8 cellular contexts compared by ENCODE assay signal in the genomic region with DNA sequence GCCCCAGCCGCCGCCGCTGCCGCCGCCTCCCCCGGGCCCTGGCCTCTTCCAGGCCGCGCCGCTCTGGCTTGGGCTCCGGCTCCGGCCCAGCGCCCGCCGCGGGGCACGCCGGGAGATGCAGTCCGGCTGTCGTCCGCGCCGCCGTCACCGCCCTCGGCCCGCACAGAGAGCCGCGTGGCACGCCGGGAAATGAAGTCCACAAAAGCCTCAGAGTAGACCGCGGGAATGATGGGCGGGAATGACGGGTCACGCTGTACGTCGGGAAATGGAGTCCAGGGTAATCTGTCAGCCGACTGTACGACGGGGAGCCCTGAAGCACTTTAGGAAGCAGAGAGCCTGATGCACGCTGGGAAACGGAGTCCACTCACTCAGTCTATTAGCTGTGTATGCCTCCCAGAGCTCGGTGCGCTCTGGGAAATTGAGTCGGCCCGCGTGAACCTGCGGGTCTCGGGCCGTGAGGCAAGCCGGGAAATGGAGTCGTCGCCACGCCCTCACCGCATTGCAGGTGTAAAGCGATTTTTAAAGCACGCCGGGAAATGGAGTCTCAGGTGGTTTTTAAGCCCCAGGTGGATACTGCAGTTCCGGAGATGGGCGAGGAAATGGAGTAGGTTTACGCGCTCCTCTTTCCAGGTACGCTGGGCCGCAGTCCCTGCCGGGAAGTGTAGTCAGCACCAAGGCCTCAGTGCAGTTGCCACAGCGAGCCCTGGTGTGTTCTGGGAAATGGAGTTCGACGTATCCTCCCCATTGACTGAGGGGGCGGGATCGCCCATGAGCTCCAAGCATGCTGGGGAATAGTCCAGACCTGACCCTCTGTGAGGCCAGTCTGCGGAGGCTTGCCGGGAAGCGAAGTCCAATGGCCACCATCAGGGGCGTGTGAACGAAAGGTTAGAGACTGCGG. TPM values are rescaled to one million over a fixed set of nuclear protein-coding genes. Genes with fewer than 3 reads are reported as not detected.
DNase-seq lines count a peak whose midpoint lies in the region; ATAC-seq and TF ChIP-seq lines count a peak whose summit lies in the region.

A gene (minus strand): TSS at position 91 of the 898 bp plus-strand sequence. CDS start 137 bp downstream, outside the sequence.

- H3K36me3 ChIP-seq in RWPE2 (ENCODE audit: low read depth) (peaks cover 28% of the 10 kb centered on the region), fibroblast of lung (ENCODE audit: control insufficient read depth, insufficient read depth, low read length) (peaks cover 3% of the 10 kb centered on the region)
- peaks cover 4 to 19% (median 6%) of the 10 kb centered on the region in 3 experiments for H3K36me3 ChIP-seq in naive thymus-derived CD4-positive, alpha-beta T cell (ENCODE audit: control insufficient read depth in 2 of 3, insufficient read depth in 3 of 3, low read length in 3 of 3)

- H4K20me1 ChIP-seq in fibroblast of lung (ENCODE audit: control insufficient read depth, extremely low read depth, insufficient read depth, low read length) = no peaks in the 10 kb centered on the region

- peak within 1 kb of the TSS; percentile 88 for H3K4me3 Mint-ChIP-seq in activated T-helper 2 cell treated with anti-CD3 and anti-CD28 coated beads, Interferon-gamma antibody, Interleukin-2, Interleukin-4, amounts not matched to agents 10 μg/mL and 5 μg/mL and 100 μg/mL, durations not matched to agents 14 hours and 24 hours and 36 hours (ENCODE audit: low read depth)
- H3K4me3 Mint-ChIP-seq in naive thymus-derived CD4-positive, alpha-beta T cell = peak within 1 kb of the TSS; percentile 83 to 97 (median 96)
- H3K4me3 Mint-ChIP-seq in stimulated activated naive B cell treated with anti-CD40 and anti-IgM and Interleukin-4, amounts not matched to agents 10 μg/mL and 1 μg/mL and 100 μg/mL, for 72 hours = peak within 1 kb of the TSS; percentile 87 to 89

- H3K27me3 Mint-ChIP-seq in activated T-helper 2 cell treated with anti-CD3 and anti-CD28 coated beads, Interferon-gamma antibody, Interleukin-2, Interleukin-4, amounts not matched to agents 10 μg/mL and 5 μg/mL and 100 μg/mL, durations not matched to agents 14 hours and 24 hours and 36 hours (ENCODE audit: low read depth) = no peaks in the 10 kb centered on the region
- no peaks in the 10 kb centered on the region for H3K27me3 Mint-ChIP-seq in naive thymus-derived CD4-positive, alpha-beta T cell
- H3K27me3 Mint-ChIP-seq in stimulated activated naive B cell treated with anti-CD40 and anti-IgM and Interleukin-4, amounts not matched to agents 10 μg/mL and 1 μg/mL and 100 μg/mL, for 72 hours = no peaks in the 10 kb centered on the region

- H3K27ac Mint-ChIP-seq in activated T-helper 2 cell treated with anti-CD3 and anti-CD28 coated beads, Interferon-gamma antibody, Interleukin-2, Interleukin-4, amounts not matched to agents 10 μg/mL and 5 μg/mL and 100 μg/mL, durations not matched to agents 14 hours and 24 hours and 36 hours = peak within 1 kb of the TSS; percentile 93
- H3K27ac Mint-ChIP-seq in naive thymus-derived CD4-positive, alpha-beta T cell = peak within 1 kb of the TSS; percentile 89 to 99 (median 96)
- H3K27ac Mint-ChIP-seq in stimulated activated naive B cell treated with anti-CD40 and anti-IgM and Interleukin-4, amounts not matched to agents 10 μg/mL and 1 μg/mL and 100 μg/mL, for 72 hours = peak within 1 kb of the TSS; percentile 94

- peaks cover 22% of the 10 kb centered on the region for H3K36me3 Mint-ChIP-seq in activated T-helper 2 cell treated with anti-CD3 and anti-CD28 coated beads, Interferon-gamma antibody, Interleukin-2, Interleukin-4, amounts not matched to agents 10 μg/mL and 5 μg/mL and 100 μg/mL, durations not matched to agents 14 hours and 24 hours and 36 hours (ENCODE audit: low read depth)
- peaks cover 0 to 10% (median 4%) of the 10 kb centered on the region in 5 donors for H3K36me3 Mint-ChIP-seq in naive thymus-derived CD4-positive, alpha-beta T cell
- H3K36me3 Mint-ChIP-seq in stimulated activated naive B cell treated with anti-CD40 and anti-IgM and Interleukin-4, amounts not matched to agents 10 μg/mL and 1 μg/mL and 100 μg/mL, for 72 hours = peaks cover 17 to 34% of the 10 kb centered on the region in 2 donors

- H3K9me3 Mint-ChIP-seq in activated T-helper 2 cell treated with anti-CD3 and anti-CD28 coated beads, Interferon-gamma antibody, Interleukin-2, Interleukin-4, amounts not matched to agents 10 μg/mL and 5 μg/mL and 100 μg/mL, durations not matched to agents 14 hours and 24 hours and 36 hours = no peaks in the 10 kb centered on the region
- no peaks in the 10 kb centered on the region for H3K9me3 Mint-ChIP-seq in naive thymus-derived CD4-positive, alpha-beta T cell
- no peaks in the 10 kb centered on the region for H3K9me3 Mint-ChIP-seq in stimulated activated naive B cell treated with anti-CD40 and anti-IgM and Interleukin-4, amounts not matched to agents 10 μg/mL and 1 μg/mL and 100 μg/mL, for 72 hours

- intact Hi-C loops in activated T-helper 2 cell treated with anti-CD3 and anti-CD28 coated beads, Interferon-gamma antibody, Interleukin-2, Interleukin-4, amounts not matched to agents 10 μg/mL and 5 μg/mL and 100 μg/mL, durations not matched to agents 14 hours and 24 hours and 36 hours (cut with micrococcal nuclease) = loop anchor here (1.0 to 5.0 kb wide), 4 partner anchors 12 to 180 kb away; a partner anchor contains a TSS
- intact Hi-C loops in naive thymus-derived CD4-positive, alpha-beta T cell (cut with micrococcal nuclease) = loop anchor here (1.0 to 10.0 kb wide), 15 partner anchors 22 to 1800 kb away; a partner anchor contains a TSS

- ATAC-seq in RWPE2 (ENCODE audit: low read depth) = peak; percentile 81
- ATAC-seq in naive thymus-derived CD4-positive, alpha-beta T cell = peak; percentile 84
- peak; percentile 78 to 79 for ATAC-seq in stimulated activated naive B cell treated with anti-CD40 and anti-IgM and Interleukin-4, amounts not matched to agents 10 μg/mL and 1 μg/mL and 100 μg/mL, for 72 hours (replicated peaks)

- peak within 1 kb of the TSS; percentile 83 for H3K9ac ChIP-seq in fibroblast of lung (ENCODE audit: insufficient read depth, low read length)

- no peaks in the 10 kb centered on the region for H3K27me3 ChIP-seq in RWPE2 (ENCODE audit: insufficient read depth, poor library complexity, severe bottlenecking)
- no peaks in the 10 kb centered on the region for H3K27me3 ChIP-seq in fibroblast of lung (ENCODE audit: control insufficient read depth, insufficient read depth, low read length)
- H3K27me3 ChIP-seq in naive thymus-derived CD4-positive, alpha-beta T cell (ENCODE audit: control insufficient read depth in 2 of 2, insufficient read depth in 2 of 2, low read length in 2 of 2) = no peaks in the 10 kb centered on the region

- peak within 1 kb of the TSS; percentile 72 for H2AFZ ChIP-seq in fibroblast of lung (ENCODE audit: low read length)

- peaks cover 34% of the 10 kb centered on the region for H3K4me1 Mint-ChIP-seq in activated T-helper 2 cell treated with anti-CD3 and anti-CD28 coated beads, Interferon-gamma antibody, Interleukin-2, Interleukin-4, amounts not matched to agents 10 μg/mL and 5 μg/mL and 100 μg/mL, durations not matched to agents 14 hours and 24 hours and 36 hours (ENCODE audit: low read depth)
- H3K4me1 Mint-ChIP-seq in naive thymus-derived CD4-positive, alpha-beta T cell = peaks cover 39 to 66% (median 60%) of the 10 kb centered on the region in 7 donors
- H3K4me1 Mint-ChIP-seq in stimulated activated naive B cell treated with anti-CD40 and anti-IgM and Interleukin-4, amounts not matched to agents 10 μg/mL and 1 μg/mL and 100 μg/mL, for 72 hours = peaks cover 34 to 54% of the 10 kb centered on the region in 2 donors

- H3K9me3 ChIP-seq in RWPE2 (ENCODE audit: severe bottlenecking) (no peaks in the 10 kb centered on the region), fibroblast of lung (ENCODE audit: control insufficient read depth, insufficient read depth, low read depth, low read length) (no peaks in the 10 kb centered on the region)
- no peaks in the 10 kb centered on the region for H3K9me3 ChIP-seq in naive thymus-derived CD4-positive, alpha-beta T cell (ENCODE audit: control insufficient read depth in 2 of 3, low read length in 3 of 3)

- POLR2A ChIA-PET in naive thymus-derived CD4-positive, alpha-beta T cell (lab: Charles Lee) = interaction anchor here (0.5 to 8.2 kb wide), 23 partner anchors 9 to 979 kb away, joined by 3 to 84 read pairs (median 5); a partner anchor contains a TSS

- H3K79me2 ChIP-seq in fibroblast of lung (ENCODE audit: control insufficient read depth, insufficient read depth, low read length) = peaks cover 29% of the 10 kb centered on the region

- DNase-seq in EH (ENCODE audit: low read depth) = peak; percentile 100
- peak; percentile 99 for DNase-seq in H4 (ENCODE audit: low spot score)
- DNase-seq in LoVo (ENCODE audit: low spot score) = peak; percentile 98
- peak; percentile 98 for DNase-seq in RWPE2 (ENCODE audit: low spot score)
- peak; percentile 95 for DNase-seq in activated T-helper 2 cell treated with anti-CD3 and anti-CD28 coated beads, Interferon-gamma antibody, Interleukin-2, Interleukin-4, amounts not matched to agents 10 μg/mL and 5 μg/mL and 100 μg/mL, durations not matched to agents 14 hours and 24 hours and 36 hours (ENCODE audit: low spot score)
- peak; percentile 99 for DNase-seq in fibroblast of lung (ENCODE audit: low read depth in 2 of 2)
- peak; percentile 89 to 99 (median 97) for DNase-seq in naive thymus-derived CD4-positive, alpha-beta T cell
- DNase-seq in stimulated activated naive B cell treated with anti-CD40 and anti-IgM and Interleukin-4, amounts not matched to agents 10 μg/mL and 1 μg/mL and 100 μg/mL, for 72 hours = peak; percentile 96

- CTCF ChIA-PET in naive thymus-derived CD4-positive, alpha-beta T cell (lab: Charles Lee) = interaction anchor here (0.6 to 5.7 kb wide), 12 partner anchors 9 to 134 kb away, joined by 3 to 24 read pairs (median 4); a partner anchor contains a TSS

- TF ChIP-seq CTCF in RWPE2 (IDR thresholded peaks at IDR 0.05; ENCODE audit: poor library complexity, severe bottlenecking) (no peak), fibroblast of lung (conservative IDR thresholded peaks at IDR 0.05 in 1 of 2, IDR thresholded peaks at IDR 0.05 in 1 of 2; ENCODE audit: low read depth in 1 of 2, low read length in 2 of 2) (no peak)

- H3K27ac ChIP-seq in RWPE2 (ENCODE audit: poor library complexity, severe bottlenecking) (peak within 1 kb of the TSS; percentile 96), fibroblast of lung (ENCODE audit: insufficient read depth, low read length) (peak within 1 kb of the TSS; percentile 68)
- peak within 1 kb of the TSS; percentile 95 for H3K27ac ChIP-seq in naive thymus-derived CD4-positive, alpha-beta T cell (ENCODE audit: low read depth, low read length)

- H3K4me2 ChIP-seq in fibroblast of lung (ENCODE audit: extremely low read depth, insufficient read depth, low read length) = peak within 1 kb of the TSS; percentile 96

- H3K4me1 ChIP-seq in RWPE2 (ENCODE audit: insufficient read depth, poor library complexity, severe bottlenecking) (peaks cover 8% of the 10 kb centered on the region), fibroblast of lung (ENCODE audit: control insufficient read depth, extremely low read depth, insufficient read depth, low read length) (peaks cover 13% of the 10 kb centered on the region)
- peaks cover 28 to 42% of the 10 kb centered on the region in 2 donors for H3K4me1 ChIP-seq in naive thymus-derived CD4-positive, alpha-beta T cell (ENCODE audit: control insufficient read depth in 2 of 2, insufficient read depth in 2 of 2, low read length in 2 of 2)

- H3K4me3 ChIP-seq in RWPE2 (ENCODE audit: severe bottlenecking) (peak within 1 kb of the TSS; percentile 96), fibroblast of lung (replicated peaks in 1 of 4; ENCODE audit: control extremely low read depth in 1 of 4, insufficient read depth in 1 of 4, low read depth in 3 of 4, low read length in 4 of 4) (peak within 1 kb of the TSS; percentile 66 to 99 (median 88))
- peak within 1 kb of the TSS; percentile 78 for H3K4me3 ChIP-seq in naive thymus-derived CD4-positive, alpha-beta T cell (ENCODE audit: low read length)

RNA-seq across cellular contexts. Expression of the gene that starts here (rescaled TPM):
- total RNA-seq in H4 (2014; rRNA removed; shearing (Covaris generic)) = 29.8 and 30.6 TPM in 2 replicates
- 48.0 and 52.4 TPM in 2 replicates for total RNA-seq in activated T-helper 2 cell treated with anti-CD3 and anti-CD28 coated beads, Interferon-gamma antibody, Interleukin-2, Interleukin-4, amounts not matched to agents 10 μg/mL and 5 μg/mL and 100 μg/mL, durations not matched to agents 14 hours and 24 hours and 36 hours
- 8.7 and 11.6 TPM in 2 replicates for total RNA-seq in fibroblast of lung
- polyA plus RNA-seq in fibroblast of lung = 21.7 and 30.6 TPM in 2 replicates
- 32.3 and 41.3 TPM in 2 replicates for polyA plus RNA-seq in fibroblast of lung (2012)
- 45.4 and 93.0 TPM in 2 replicates for polyA minus RNA-seq in fibroblast of lung (ENCODE audit: low replicate concordance)
- 10 to 100 TPM; 19.6 to 52.0 (median 33.0) TPM for total RNA-seq in naive thymus-derived CD4-positive, alpha-beta T cell
- 10 to 100 TPM; 11.4 to 19.6 TPM for polyA plus RNA-seq in naive thymus-derived CD4-positive, alpha-beta T cell

Comparison
In these comparisons a context has a peak if more than half of its experiments do, and no peak if none do; other contexts are left out.
1. Peak in every context shown above with its lines: DNase-seq, ATAC-seq, H3K4me3 ChIP-seq and H3K27ac ChIP-seq.